In genomic region chrY:19577250-19577649, GRCh38 we compare ENCODE assay signal across 25 cellular contexts.
DNase-seq lines count a peak whose midpoint lies in the region; FAIRE-seq and TF ChIP-seq lines count a peak whose summit lies in the region.
"Had no signal": no experiment of that assay in that cellular context is flagged by ENCODE, and none has a peak within 500 bp of the region (broad histone marks: within the 10 kb centered on the region; RNA-seq: fewer than 3 reads in every experiment).

No MANE protein-coding gene starts in this region.

- no peak for TF ChIP-seq POLR2A in GM12892 (IDR thresholded peaks at IDR 0.05; ENCODE audit: low read depth, low read length)

- H3K27me3 ChIP-seq in liver (ENCODE audit: control insufficient read depth in 4 of 4, insufficient read depth in 4 of 4, low read length in 3 of 4) = no peaks in the 10 kb centered on the region

- H3K36me3 ChIP-seq in liver (ENCODE audit: control insufficient read depth in 4 of 4, insufficient read depth in 3 of 4, low read depth in 1 of 4, low read length in 3 of 4) = no peaks in the 10 kb centered on the region

- H3K4me3 ChIP-seq in liver (ENCODE audit: low read depth in 1 of 3, low read length in 3 of 3) = no peak overlapping the region
- H3K4me3 ChIP-seq: GM23338 had no signal

- no peaks in the 10 kb centered on the region for H3K9me3 ChIP-seq in liver (ENCODE audit: control insufficient read depth in 4 of 4, low read length in 3 of 4)
- H3K9me3 ChIP-seq: Caco-2 had no signal

- peak; percentile 26 for DNase-seq in EH (ENCODE audit: low read depth)
- peak; percentile 85 for DNase-seq in RCC 7860 (ENCODE audit: low spot score)
- DNase-seq in NCI-H1436 (lab: John Stamatoyannopoulos, UW) = no peak
- DNase-seq in retina = no peak
- DNase-seq in activated CD8-positive, alpha-beta memory T cell treated with anti-CD3 and anti-CD28 coated beads for 24 hours = no peak
- DNase-seq in GM12892 (ENCODE audit: insufficient read length) = no peak
- DNase-seq: Caco-2; CD8-positive, alpha-beta T cell; DMS 273 treated with DMSO at 0.1 percent for 48 hours; DMS79; H9; Karpas-422; MV-4-11; NCI-H1694; NCI-H2081; NCI-H2227 treated with DMSO at 0.1 percent for 48 hours; NCI-H69; SHP77 treated with DMSO at 0.1 percent for 48 hours; T-helper 1 cell had no signal

- no peak overlapping the region for H3K9ac ChIP-seq in liver (ENCODE audit: low read depth in 1 of 2, low read length in 2 of 2)

- H3K4me1 ChIP-seq in liver (ENCODE audit: control insufficient read depth in 4 of 4, insufficient read depth in 4 of 4, low read length in 3 of 4) = peaks cover 0 to 4% (median 0%) of the 10 kb centered on the region in 4 donors
- H3K4me1 ChIP-seq: Caco-2 had no signal

- FAIRE-seq in RCC 7860 (lab: Jason Lieb, UNC) = peak; percentile 91
- no peak for FAIRE-seq in GM12892 (lab: Jason Lieb, UNC)
- FAIRE-seq: GM18507 had no signal

- whole genome bisulfite sequencing in liver = 40% methylated on average over 6 of the region's 6 CpGs

- no peak overlapping the region for H3K27ac ChIP-seq in liver (ENCODE audit: low read depth in 1 of 2, low read length in 2 of 2)
- H3K27ac ChIP-seq: C4-2B, HL-60, RWPE1 had no signal

- TF ChIP-seq CTCF in liver (IDR thresholded peaks at IDR 0.05; ENCODE audit: low read depth, low read length, missing input control) = no peak

- TF ChIP-seq RAD21 in liver (IDR thresholded peaks at IDR 0.05) = no peak

TF ChIP-seq in liver, 16 proteins besides CTCF, POLR2A, EP300 and RAD21:
- TF ChIP-seq GABPA (IDR thresholded peaks at IDR 0.05 in 1 of 2, conservative IDR thresholded peaks at IDR 0.05 in 1 of 2) (peak in 1 of 2 donors; percentile 59), MAX (IDR thresholded peaks at IDR 0.05) (peak; percentile 31), ZBTB33 (IDR thresholded peaks at IDR 0.05) (no peak)

Comparison
In these comparisons a context has a peak if more than half of its experiments do, and no peak if none do; other contexts are left out.
1. DNase-seq: peak in EH (single experiment) and RCC 7860 (single experiment); none in NCI-H1436 (single experiment), retina (single experiment), activated CD8-positive, alpha-beta memory T cell treated with anti-CD3 and anti-CD28 coated beads for 24 hours (single experiment) and GM12892 (single experiment).